38 cellular contexts compared by ENCODE assay signal in genomic region chr19:8858260-8858659, GRCh38. TPM values are rescaled to one million over a fixed set of nuclear protein-coding genes. Genes with fewer than 3 reads are reported as not detected.
"Had no signal": no experiment of that assay in that cellular context is flagged by ENCODE, and none has a peak within 500 bp of the region (broad histone marks: within the 10 kb centered on the region; RNA-seq: fewer than 3 reads in every experiment).

No MANE protein-coding gene starts in this region.

- H3K4me2 ChIP-seq: KMS-11 had no signal

- H3K9me3 ChIP-seq: MG63 had no signal

- H3K4me3 ChIP-seq: MG63 had no signal

- H3K9ac ChIP-seq: KMS-11 had no signal

- H3K36me3 ChIP-seq: MG63 had no signal

- DNase-seq: Karpas-422, Kasumi-1, MG63, MM.1S, MV-4-11, NCI-H1048, NCI-H1092, NCI-H1092 treated with DMSO at 0.1 percent for 48 hours, NCI-H1105, NCI-H1105 treated with DMSO at 0.1 percent for 48 hours, NCI-H1417, NCI-H1417 treated with DMSO at 0.1 percent for 48 hours, NCI-H1436, NCI-H1436 treated with DMSO at 0.1 percent for 48 hours, NCI-H146, NCI-H1694, NCI-H1694 treated with DMSO at 0.1 percent for 48 hours, NCI-H187, NCI-H187 treated with DMSO at 0.1 percent for 48 hours, NCI-H1930, NCI-H2029, NCI-H2029 treated with DMSO at 0.1 percent for 48 hours, NCI-H2081, NCI-H2081 treated with DMSO at 0.1 percent for 48 hours, NCI-H2107, NCI-H2171, NCI-H2171 treated with DMSO at 0.1 percent for 48 hours, NCI-H2227 treated with DMSO at 0.1 percent for 48 hours, NCI-H226, NCI-H345, NCI-H446, NCI-H446 treated with DMSO at 0.1 percent for 48 hours, NCI-H510A had no signal

- H3K27ac ChIP-seq: KMS-11 had no signal

RNA-seq across cellular contexts. Expression of gene MBD3L1, which starts 26.1 kb away (rescaled TPM):
- total RNA-seq: LHCN-M2, M059J, MCF 10A, NCI-H460 had no signal
